22 cellular contexts compared by ENCODE assay signal in genomic region chr4:2102045-2102883, GRCh38. TPM values are rescaled to one million over a fixed set of nuclear protein-coding genes. Genes with fewer than 3 reads are reported as not detected.
"Had no signal": no experiment of that assay in that cellular context is flagged by ENCODE, and none has a peak within 500 bp of the region (broad histone marks: within the 10 kb centered on the region; RNA-seq: fewer than 3 reads in every experiment).

No MANE protein-coding gene starts in this region.

- H3K4me3 Mint-ChIP-seq: activated CD8-positive, alpha-beta T cell treated with anti-CD3 and anti-CD28 coated beads for 36 hours; activated naive CD8-positive, alpha-beta T cell treated with anti-CD3 and anti-CD28 coated beads, Interleukin-2, amount 10 ng/mL, durations not matched to agents 7 days and 5 days; activated T-cell treated with anti-CD3 and anti-CD28 coated beads, Interleukin-2, amount 50 U/mL, for 72 hours had no signal

- H3K9ac ChIP-seq: KMS-11 had no signal

- ATAC-seq: activated CD8-positive, alpha-beta T cell treated with anti-CD3 and anti-CD28 coated beads for 36 hours; activated T-cell treated with anti-CD3 and anti-CD28 coated beads, Interleukin-2, amount 50 U/mL, for 72 hours had no signal

- H3K27me3 ChIP-seq: adrenal gland had no signal

- H3K4me3 ChIP-seq: adrenal gland, SK-N-MC had no signal

- H3K36me3 ChIP-seq: adrenal gland had no signal

- H3K27ac ChIP-seq: adrenal gland, KMS-11, SK-N-MC, VCaP had no signal

- H3K4me1 ChIP-seq: adrenal gland had no signal

- H3K4me2 ChIP-seq: KMS-11 had no signal

- H3K27ac Mint-ChIP-seq: activated CD8-positive, alpha-beta T cell treated with anti-CD3 and anti-CD28 coated beads for 36 hours; activated naive CD8-positive, alpha-beta T cell treated with anti-CD3 and anti-CD28 coated beads, Interleukin-2, amount 10 ng/mL, durations not matched to agents 7 days and 5 days; activated T-cell treated with anti-CD3 and anti-CD28 coated beads, Interleukin-2, amount 50 U/mL, for 72 hours; activated T-helper 2 cell treated with anti-CD3 and anti-CD28 coated beads, Interferon-gamma antibody, Interleukin-2, Interleukin-4, amounts not matched to agents 10 μg/mL and 5 μg/mL and 100 μg/mL, durations not matched to agents 14 hours and 24 hours and 36 hours had no signal

- DNase-seq: activated CD4-positive, CD25-positive, alpha-beta regulatory T cell; activated CD8-positive, alpha-beta memory T cell treated with anti-CD3 and anti-CD28 coated beads, Interleukin-2, amount 50 U/mL, for 4 hours; activated CD8-positive, alpha-beta T cell treated with anti-CD3 and anti-CD28 coated beads for 36 hours; activated naive CD4-positive, alpha-beta T cell treated with anti-CD3 and anti-CD28 coated beads, Interleukin-2, amount 50 U/mL, for 16 hours; activated naive CD8-positive, alpha-beta T cell treated with anti-CD3 and anti-CD28 coated beads, Interleukin-2, amount 10 ng/mL, durations not matched to agents 7 days and 5 days; activated T-cell treated with anti-CD3 and anti-CD28 coated beads, Interleukin-2, amount 50 U/mL, for 72 hours; adrenal gland; anterior cingulate cortex; NCI-H1092; NCI-H1436; NCI-H1694 treated with DMSO at 0.1 percent for 48 hours; NCI-H2029 treated with DMSO at 0.1 percent for 48 hours; NCI-H345; NCI-H510A; NCI-H526 treated with DMSO at 0.1 percent for 48 hours; SIG-M5; T-helper 1 cell had no signal

RNA-seq across cellular contexts. Expression of gene NAT8L, which starts 43.1 kb away (rescaled TPM):
- total RNA-seq: RPMI7951 had no signal
